ENCODE assay signal across 21 cellular contexts in the genomic region with DNA sequence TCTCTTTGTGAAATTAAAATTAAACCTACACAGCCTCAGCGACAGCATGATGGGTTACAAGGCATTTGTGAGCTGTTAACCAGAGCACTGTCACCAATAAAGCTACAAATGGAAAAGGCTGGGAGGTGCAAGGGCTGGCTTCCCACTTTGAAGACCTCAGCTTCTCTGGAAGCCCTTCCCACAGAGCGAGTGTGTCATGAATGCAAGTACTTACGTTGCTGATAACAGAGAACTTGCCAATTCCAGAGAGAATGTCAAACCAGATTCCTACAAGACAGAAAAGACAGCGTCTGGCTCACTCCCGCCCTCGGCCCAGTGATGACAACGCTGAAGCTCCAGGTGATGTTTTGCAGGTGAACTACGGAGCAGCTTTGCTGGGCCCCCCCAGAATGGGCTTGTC.
"Had no signal": no experiment of that assay in that cellular context is flagged by ENCODE, and none has a peak within 500 bp of the region (broad histone marks: within the 10 kb centered on the region; RNA-seq: fewer than 3 reads in every experiment).

No MANE protein-coding gene starts in this region.

- ATAC-seq: activated naive CD4-positive, alpha-beta T cell treated with anti-CD3 and anti-CD28 coated beads, Interleukin-2, amount 50 U/mL, for 72 hours; activated T-cell treated with anti-CD3 and anti-CD28 coated beads, Interleukin-2, amount 50 U/mL, for 72 hours; body of pancreas; lower lobe of right lung; upper lobe of right lung had no signal

- H3K36me3 ChIP-seq: esophagus muscularis mucosa, lower lobe of right lung, ovary, thoracic aorta, upper lobe of right lung had no signal

- DNase-seq: activated CD4-positive, alpha-beta T cell treated with anti-CD3 and anti-CD28 coated beads for 4 hours; activated CD4-positive, alpha-beta T cell treated with anti-CD3 and anti-CD28 coated beads, Interleukin-2, amount 50 U/mL, for 4 hours; activated naive CD4-positive, alpha-beta T cell; activated T-cell treated with anti-CD3 and anti-CD28 coated beads for 4 hours; activated T-cell treated with anti-CD3 and anti-CD28 coated beads, Interleukin-2, amount 50 U/mL, for 72 hours; body of pancreas; cortex of kidney; foreskin melanocyte; hippocampal formation; kidney; lower lobe of right lung; ovary; retina; stimulated activated CD4-positive, alpha-beta T cell treated with anti-CD3 and anti-CD28 coated beads, Interleukin-15, amount 100 ng/mL, for 24 hours; stimulated activated CD4-positive, alpha-beta T cell treated with anti-CD3 and anti-CD28 coated beads, Interleukin-2, amount 100 ng/mL, for 24 hours; stimulated activated naive CD4-positive, alpha-beta T cell treated with Interleukin-2 at 50 U/mL for 16 hours; T-helper 1 cell; upper lobe of right lung had no signal

- H3K27me3 ChIP-seq: body of pancreas, ovary, upper lobe of right lung had no signal

- H3K4me1 ChIP-seq: body of pancreas had no signal

- H3K27ac ChIP-seq: body of pancreas, lower lobe of right lung, ovary, thoracic aorta, upper lobe of right lung had no signal

- H3K4me3 ChIP-seq: body of pancreas, esophagus muscularis mucosa, lower lobe of right lung, ovary, thoracic aorta, upper lobe of right lung had no signal

- H3K9me3 ChIP-seq: body of pancreas, esophagus muscularis mucosa, lower lobe of right lung, ovary, thoracic aorta, upper lobe of right lung had no signal
